ENCODE assay signal across 1 cellular context in genomic region chr17:17955790-17956341, GRCh38.
TF ChIP-seq lines count a peak whose summit lies in the region.

No MANE protein-coding gene starts in this region.

TF ChIP-seq in HepG2, 621 proteins besides CTCF, POLR2A, EP300 and RAD21:
- peak; percentile 38; the same call in 1 of the 2 replicates for TF ChIP-seq NFYC (CRISPR knock-in tag; IDR thresholded peaks at IDR 0.05)
- peak; percentile 60 for TF ChIP-seq NFYB (CRISPR knock-in tag; IDR thresholded peaks at IDR 0.05)
- TF ChIP-seq ZNF317 (CRISPR knock-in tag; IDR thresholded peaks at IDR 0.05), result 0 out of 2 replicates have a peak, but pooled peaks have one; percentile 58
